ENCODE assay signal across 29 cellular contexts in the genomic region with DNA sequence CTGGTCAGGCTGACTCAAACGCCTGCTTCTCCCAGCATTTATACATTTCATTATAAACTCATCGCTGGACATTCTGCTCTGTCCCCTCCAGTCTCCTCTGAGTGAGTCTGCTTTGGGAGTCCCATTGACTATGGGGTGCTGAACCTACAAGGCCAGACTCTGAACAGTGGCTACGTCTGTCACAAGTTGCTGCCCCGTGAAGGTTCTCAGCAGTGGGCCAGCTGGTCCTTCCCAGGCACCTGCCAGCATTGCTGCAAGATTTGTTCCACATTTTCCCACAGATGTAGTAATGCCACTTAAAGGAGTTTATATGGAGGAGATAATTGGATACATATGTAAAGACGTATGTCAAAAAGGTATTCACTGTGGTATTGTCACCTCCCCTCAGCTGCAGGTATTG.
"Had no signal": no experiment of that assay in that cellular context is flagged by ENCODE, and none has a peak within 500 bp of the region (broad histone marks: within the 10 kb centered on the region; RNA-seq: fewer than 3 reads in every experiment).

No MANE protein-coding gene starts in this region.

- H3K27me3 ChIP-seq: left lung, neural progenitor cell, neutrophil, right atrium auricular region, tibial nerve, uterus had no signal

- H3K27ac ChIP-seq: left lung, neural progenitor cell, neutrophil, right atrium auricular region, skin epidermis, tibial nerve, uterus had no signal

- H2AFZ ChIP-seq: neural progenitor cell had no signal

- H3K36me3 ChIP-seq: left lung, neural progenitor cell, neutrophil, right atrium auricular region, tibial nerve, uterus had no signal

- FAIRE-seq: islet of Langerhans, kidney had no signal

- H3K27ac Mint-ChIP-seq: immature natural killer cell; naive thymus-derived CD4-positive, alpha-beta T cell; nephron; neural progenitor cell; progenitor cell of endocrine pancreas; stimulated activated memory B cell treated with anti-CD40 and anti-IgM and Interleukin-4, amounts not matched to agents 10 μg/mL and 1 μg/mL and 100 μg/mL, for 72 hours; stimulated activated naive CD8-positive, alpha-beta T cell treated with anti-CD3 and anti-CD28 coated beads, Interleukin-15, amount 100 ng/mL, for 72 hours; type B pancreatic cell had no signal

- H3K27me3 Mint-ChIP-seq: progenitor cell of endocrine pancreas; stimulated activated naive CD8-positive, alpha-beta T cell treated with anti-CD3 and anti-CD28 coated beads, Interleukin-15, amount 100 ng/mL, for 72 hours; type B pancreatic cell had no signal

- ATAC-seq: left colon; left lung; mucosa of descending colon; naive thymus-derived CD4-positive, alpha-beta T cell; sciatic nerve; stimulated activated memory B cell treated with anti-CD40 and anti-IgM and Interleukin-4, amounts not matched to agents 10 μg/mL and 1 μg/mL and 100 μg/mL, for 72 hours; stimulated activated naive CD8-positive, alpha-beta T cell treated with anti-CD3 and anti-CD28 coated beads, Interleukin-15, amount 100 ng/mL, for 72 hours had no signal

- H3K9me3 Mint-ChIP-seq: immature natural killer cell; naive thymus-derived CD4-positive, alpha-beta T cell; nephron; neural progenitor cell; stimulated activated memory B cell treated with anti-CD40 and anti-IgM and Interleukin-4, amounts not matched to agents 10 μg/mL and 1 μg/mL and 100 μg/mL, for 72 hours; stimulated activated naive CD8-positive, alpha-beta T cell treated with anti-CD3 and anti-CD28 coated beads, Interleukin-15, amount 100 ng/mL, for 72 hours; type B pancreatic cell had no signal

- H3K36me3 Mint-ChIP-seq: immature natural killer cell; naive thymus-derived CD4-positive, alpha-beta T cell; neural progenitor cell; stimulated activated memory B cell treated with anti-CD40 and anti-IgM and Interleukin-4, amounts not matched to agents 10 μg/mL and 1 μg/mL and 100 μg/mL, for 72 hours; type B pancreatic cell had no signal

- H3K9ac ChIP-seq: neural progenitor cell had no signal

- H3K4me3 Mint-ChIP-seq: immature natural killer cell; naive thymus-derived CD4-positive, alpha-beta T cell; nephron; neural progenitor cell; stimulated activated memory B cell treated with anti-CD40 and anti-IgM and Interleukin-4, amounts not matched to agents 10 μg/mL and 1 μg/mL and 100 μg/mL, for 72 hours; stimulated activated naive CD8-positive, alpha-beta T cell treated with anti-CD3 and anti-CD28 coated beads, Interleukin-15, amount 100 ng/mL, for 72 hours; type B pancreatic cell had no signal

- H3K9me3 ChIP-seq: left lung, mucosa of descending colon, neutrophil, right atrium auricular region, tibial nerve, uterus had no signal

- DNase-seq: hypothalamus; immature natural killer cell; kidney; left colon; left lung; midbrain; mucosa of descending colon; naive thymus-derived CD4-positive, alpha-beta T cell; occipital lobe; stimulated activated CD4-positive, alpha-beta T cell treated with anti-CD3 and anti-CD28 coated beads, Interleukin-12 subunit alpha, Interleukin-12 subunit beta, amount 100 ng/mL, for 4 hours; stimulated activated CD4-positive, alpha-beta T cell treated with anti-CD3 and anti-CD28 coated beads, Interleukin-15, amount 100 ng/mL, for 24 hours; stimulated activated CD4-positive, alpha-beta T cell treated with anti-CD3 and anti-CD28 coated beads, Interleukin-2, amount 100 ng/mL, for 24 hours; stimulated activated CD4-positive, alpha-beta T cell treated with anti-CD3 and anti-CD28 coated beads, Interleukin-4, amount 100 ng/mL, for 24 hours; stimulated activated naive CD4-positive, alpha-beta T cell treated with Interleukin-2 at 50 U/mL for 16 hours; stimulated activated naive CD8-positive, alpha-beta T cell treated with anti-CD3 and anti-CD28 coated beads, Interleukin-15, amount 100 ng/mL, for 72 hours; substantia nigra; uterus had no signal

- H3K4me3 ChIP-seq: left lung, lung, mucosa of descending colon, neural progenitor cell, right atrium auricular region, skin epidermis, tibial nerve, uterus had no signal

- H3K4me1 ChIP-seq: uterus had no signal

- H3K4me2 ChIP-seq: neural progenitor cell had no signal
